ENCODE assay signal across 1 cellular context in genomic region chr5:150762216-150762615, GRCh38.
A peak's percentile ranks its signal among the peaks of the same experiment; 100 is the strongest.
TF ChIP-seq lines count a peak whose summit lies in the region.

No MANE protein-coding gene starts in this region.

TF ChIP-seq in HepG2, 621 proteins besides CTCF, POLR2A, EP300 and RAD21:
- peak; percentile 11; the same call in 1 of the 2 replicates for TF ChIP-seq CEBPB (IDR thresholded peaks at IDR 0.05; ENCODE audit: borderline replicate concordance, low read depth, low read length)
- TF ChIP-seq HBP1 (CRISPR knock-in tag; IDR thresholded peaks at IDR 0.05; ENCODE audit: low read depth) = no peak
